Comparison of ENCODE assay signal across 11 cellular contexts in genomic region chr2:15938803-15939555, GRCh38. TPM values are rescaled to one million over a fixed set of nuclear protein-coding genes. Genes with fewer than 3 reads are reported as not detected.
DNase-seq lines count a peak whose midpoint lies in the region; ATAC-seq and TF ChIP-seq lines count a peak whose summit lies in the region.
"Had no signal": no experiment of that assay in that cellular context is flagged by ENCODE, and none has a peak within 500 bp of the region (broad histone marks: within the 10 kb centered on the region; RNA-seq: fewer than 3 reads in every experiment).

No MANE protein-coding gene starts in this region.

- H3K27ac ChIP-seq in BLaER1 = no peak overlapping the region; the same call in 1 of the 2 replicates
- H3K27ac ChIP-seq in HUES6 (ENCODE audit: low read depth, low read length) = no peak overlapping the region
- H3K27ac ChIP-seq in foreskin keratinocyte = no peak overlapping the region
- H3K27ac ChIP-seq: brain microvascular endothelial cell, SJSA1 had no signal

- H3K27me3 ChIP-seq in BLaER1 = peaks cover 33% of the 10 kb centered on the region
- no peaks in the 10 kb centered on the region for H3K27me3 ChIP-seq in HUES6 (ENCODE audit: control insufficient read depth, insufficient read depth, low read length)
- peaks cover 56% of the 10 kb centered on the region for H3K27me3 ChIP-seq in foreskin keratinocyte

- H3K9me3 Mint-ChIP-seq in nephron = no peaks in the 10 kb centered on the region

- H3K9ac ChIP-seq in BLaER1 (peak overlapping the region; percentile 70; the same call in 1 of the 2 replicates), HUES6 (ENCODE audit: low read length) (peak overlapping the region; percentile 88)

- peaks cover 24% of the 10 kb centered on the region for H3K27me3 Mint-ChIP-seq in nephron (ENCODE audit: low read depth)

- CTCF ChIA-PET in GM10248 (lab: Yijun Ruan, JAX) = interaction anchor here (0.7 to 4.2 kb wide), 26 partner anchors 9 to 1705 kb away, joined by 3 to 30 read pairs (median 4); no protein-coding TSS in a partner anchor

- H3K4me3 ChIP-seq in BLaER1 (peak overlapping the region; percentile 71), HUES6 (ENCODE audit: low read depth, low read length) (peak overlapping the region; percentile 93), epithelial cell of proximal tubule (ENCODE audit: low read depth, low read length) (peak overlapping the region; percentile 47)

- POLR2A ChIA-PET in GM10248 (lab: Yijun Ruan, JAX) = no interaction called here

- H3K36me3 Mint-ChIP-seq in nephron (ENCODE audit: low read depth) = no peaks in the 10 kb centered on the region

- TF ChIP-seq CTCF in epithelial cell of proximal tubule (conservative IDR thresholded peaks at IDR 0.05; ENCODE audit: low read depth, low read length) (no peak), nephron (IDR thresholded peaks at IDR 0.05; ENCODE audit: unreplicated experiment in 3 of 3) (no peak), GM10248 (IDR thresholded peaks at IDR 0.05; ENCODE audit: control extremely low read depth, extremely low read depth, low read depth, missing control alignments) (no peak), foreskin keratinocyte (conservative IDR thresholded peaks at IDR 0.05) (no peak)

- peak overlapping the region; percentile 100 for H3K4me2 ChIP-seq in BLaER1

- H3K4me1 ChIP-seq in BLaER1 = peaks cover 37% of the 10 kb centered on the region
- peaks cover 31% of the 10 kb centered on the region for H3K4me1 ChIP-seq in HUES6 (ENCODE audit: control insufficient read depth, insufficient read depth, low read length)
- H3K4me1 ChIP-seq in foreskin keratinocyte = no peaks in the 10 kb centered on the region

- H3K9me3 ChIP-seq in BLaER1 = no peaks in the 10 kb centered on the region
- H3K9me3 ChIP-seq in HUES6 (ENCODE audit: control insufficient read depth, insufficient read depth, low read depth, low read length) = no peaks in the 10 kb centered on the region
- H3K9me3 ChIP-seq: SJSA1 had no signal

- H3K4me3 Mint-ChIP-seq in nephron = peak overlapping the region; percentile 48 to 96 (median 95)

- no peak overlapping the region for H3K27ac Mint-ChIP-seq in nephron

- DNase-seq in epithelial cell of proximal tubule (ENCODE audit: low read depth) = no peak
- DNase-seq in T-helper 9 cell = no peak
- DNase-seq in GM10248 (ENCODE audit: extremely low spot score) = no peak
- DNase-seq in foreskin keratinocyte = no peak

- peaks cover 11% of the 10 kb centered on the region for H3K4me1 Mint-ChIP-seq in nephron

- ATAC-seq in foreskin keratinocyte (no peak), HG03095 (IDR thresholded peaks at IDR 0.05; ENCODE audit: unreplicated experiment) (no peak)

- peaks cover 30% of the 10 kb centered on the region for H4K20me1 ChIP-seq in BLaER1

- H3K36me3 ChIP-seq in BLaER1 (no peaks in the 10 kb centered on the region), HUES6 (ENCODE audit: control insufficient read depth, insufficient read depth, low read length) (peaks cover 19% of the 10 kb centered on the region)
- H3K36me3 ChIP-seq: brain microvascular endothelial cell had no signal

RNA-seq across cellular contexts. Expression of gene MYCN, which starts 1.4 kb away (rescaled TPM):
- total RNA-seq in epithelial cell of proximal tubule (0.51 and 3.0 TPM in 2 replicates), foreskin keratinocyte (0.10 TPM in 1 of 2 replicates, not detected in the other)
- 0.03 and 0.19 TPM in 2 replicates for polyA plus RNA-seq in foreskin keratinocyte
- polyA plus RNA-seq: BJ had no signal
